In genomic region chr9:76394023-76394895, GRCh38 we compare ENCODE assay signal across 1 cellular context.
TF ChIP-seq lines count a peak whose summit lies in the region.

TSS of gene RFK (minus strand) at chr9:76394426. CDS start at chr9:76394171, 255 bp downstream.

TF ChIP-seq in HepG2, 621 proteins besides CTCF, POLR2A, EP300 and RAD21 (continued from another document):
- TF ChIP-seq ZNF276 (CRISPR knock-in tag; IDR thresholded peaks at IDR 0.05; ENCODE audit: low read depth): peak; percentile 65; the same call in 1 of the 2 replicates
- no peak for TF ChIP-seq ELF1 (CRISPR knock-in tag; IDR thresholded peaks at IDR 0.05)
- TF ChIP-seq ZNF891 (CRISPR knock-in tag; IDR thresholded peaks at IDR 0.05): peak; percentile 74; the same call in 1 of the 2 replicates
- TF ChIP-seq ZNF550 (CRISPR knock-in tag; IDR thresholded peaks at IDR 0.05; ENCODE audit: borderline replicate concordance): no peak
- no peak for TF ChIP-seq MEF2D (CRISPR knock-in tag; IDR thresholded peaks at IDR 0.05)
- no peak for TF ChIP-seq SNAPC4 (CRISPR knock-in tag; IDR thresholded peaks at IDR 0.05)
- TF ChIP-seq TEF (CRISPR knock-in tag; IDR thresholded peaks at IDR 0.05): 0 out of 2 replicates have a peak, but pooled peaks have one; percentile 18
- TF ChIP-seq ZBTB42 (CRISPR knock-in tag; IDR thresholded peaks at IDR 0.05): 0 out of 2 replicates have a peak, but pooled peaks have one; percentile 70
- no peak for TF ChIP-seq ZSCAN30 (CRISPR knock-in tag; IDR thresholded peaks at IDR 0.05)
- TF ChIP-seq ZNF143 (CRISPR knock-in tag; IDR thresholded peaks at IDR 0.05): peak; percentile 58; the same call in 1 of the 2 replicates
- TF ChIP-seq ZBTB44 (CRISPR knock-in tag; IDR thresholded peaks at IDR 0.05): no peak
- peak; percentile 71 for TF ChIP-seq ZBTB7B (CRISPR knock-in tag; IDR thresholded peaks at IDR 0.05)
- peak; percentile 83; the same call in 1 of the 2 replicates for TF ChIP-seq HINFP (CRISPR knock-in tag; IDR thresholded peaks at IDR 0.05; ENCODE audit: low read depth)
- TF ChIP-seq ZFP91 (CRISPR knock-in tag; IDR thresholded peaks at IDR 0.05; ENCODE audit: borderline replicate concordance): peak; percentile 94
- no peak for TF ChIP-seq AGO1 (IDR thresholded peaks at IDR 0.05; ENCODE audit: low read depth, low read length, poor library complexity, severe bottlenecking)
- TF ChIP-seq ZBTB20 (CRISPR knock-in tag; IDR thresholded peaks at IDR 0.05; ENCODE audit: borderline replicate concordance, low read depth): peak; percentile 56; the same call in 1 of the 2 replicates
- TF ChIP-seq ZNF503 (CRISPR knock-in tag; IDR thresholded peaks at IDR 0.05): 0 out of 2 replicates have a peak, but pooled peaks have one; percentile 15
- TF ChIP-seq ZBTB46 (CRISPR knock-in tag; IDR thresholded peaks at IDR 0.05; ENCODE audit: borderline replicate concordance): 0 out of 2 replicates have a peak, but pooled peaks have one; percentile 80
- no peak; the same call in 1 of the 2 replicates for TF ChIP-seq ZFP90 (CRISPR knock-in tag; IDR thresholded peaks at IDR 0.05; ENCODE audit: borderline replicate concordance)
- TF ChIP-seq ZNF850 (CRISPR knock-in tag; conservative IDR thresholded peaks at IDR 0.05): 0 out of 2 replicates have a peak, but pooled peaks have one; percentile 37
- TF ChIP-seq KLF6 (CRISPR knock-in tag; IDR thresholded peaks at IDR 0.05): no peak
- TF ChIP-seq ZNF569 (CRISPR knock-in tag; IDR thresholded peaks at IDR 0.05; ENCODE audit: borderline replicate concordance): no peak
- no peak for TF ChIP-seq ZNF619 (CRISPR knock-in tag; IDR thresholded peaks at IDR 0.05)
- TF ChIP-seq ZNF44 (CRISPR knock-in tag; IDR thresholded peaks at IDR 0.05): peak; percentile 74; the same call in 1 of the 2 replicates
- peak; percentile 92; the same call in 1 of the 2 replicates for TF ChIP-seq MTERF4 (CRISPR knock-in tag; IDR thresholded peaks at IDR 0.05)
- no peak for TF ChIP-seq AKNA (CRISPR knock-in tag; IDR thresholded peaks at IDR 0.05; ENCODE audit: borderline replicate concordance)
